In genomic region chr4:40563401-40563800, GRCh38 we compare ENCODE assay signal across 11 cellular contexts.
A peak's percentile ranks its signal among the peaks of the same experiment; 100 is the strongest.
DNase-seq lines count a peak whose midpoint lies in the region; ATAC-seq and TF ChIP-seq lines count a peak whose summit lies in the region.
"Had no signal": no experiment of that assay in that cellular context is flagged by ENCODE, and none has a peak within 500 bp of the region (broad histone marks: within the 10 kb centered on the region; RNA-seq: fewer than 3 reads in every experiment).

No MANE protein-coding gene starts in this region.

- peaks cover 12% of the 10 kb centered on the region for H3K36me3 Mint-ChIP-seq in endodermal cell (ENCODE audit: low read depth)
- H3K36me3 Mint-ChIP-seq in activated T-helper 2 cell treated with anti-CD3 and anti-CD28 coated beads, Interferon-gamma antibody, Interleukin-2, Interleukin-4, amounts not matched to agents 10 μg/mL and 5 μg/mL and 100 μg/mL, durations not matched to agents 14 hours and 24 hours and 36 hours (ENCODE audit: low read depth): peaks cover 4% of the 10 kb centered on the region
- H3K36me3 Mint-ChIP-seq: activated naive CD4-positive, alpha-beta T cell treated with anti-CD3 and anti-CD28 coated beads, Interleukin-2, amount 50 U/mL, for 72 hours; CD4-positive, CD25-positive, alpha-beta regulatory T cell had no signal

- H3K9me3 ChIP-seq in HCT116 (ENCODE audit: control insufficient read depth in 1 of 2, insufficient read depth in 1 of 2, low read depth in 1 of 2, low read length in 2 of 2) (no peaks in the 10 kb centered on the region), OCI-LY7 (ENCODE audit: low read length) (no peaks in the 10 kb centered on the region), endodermal cell (ENCODE audit: control insufficient read depth, low read length) (no peaks in the 10 kb centered on the region), stomach (no peaks in the 10 kb centered on the region), vagina (no peaks in the 10 kb centered on the region)

- H3K9me2 ChIP-seq in HCT116 (ENCODE audit: insufficient read depth) (no peaks in the 10 kb centered on the region), OCI-LY7 (ENCODE audit: insufficient read depth, low read length) (no peaks in the 10 kb centered on the region)

- TF ChIP-seq CTCF in HCT116 (IDR thresholded peaks at IDR 0.05 in 2 of 3, conservative IDR thresholded peaks at IDR 0.05 in 1 of 3; ENCODE audit: borderline replicate concordance in 1 of 3, insufficient read depth in 1 of 3, low read depth in 2 of 3, low read length in 2 of 3) (no peak), OCI-LY7 (conservative IDR thresholded peaks at IDR 0.05; ENCODE audit: low read length) (no peak), endodermal cell (conservative IDR thresholded peaks at IDR 0.05) (no peak), stomach (IDR thresholded peaks at IDR 0.05) (no peak), vagina (IDR thresholded peaks at IDR 0.05) (no peak)

- H3K27ac Mint-ChIP-seq in endodermal cell: peak overlapping the region; percentile 58
- H3K27ac Mint-ChIP-seq in activated T-helper 2 cell treated with anti-CD3 and anti-CD28 coated beads, Interferon-gamma antibody, Interleukin-2, Interleukin-4, amounts not matched to agents 10 μg/mL and 5 μg/mL and 100 μg/mL, durations not matched to agents 14 hours and 24 hours and 36 hours: no peak overlapping the region
- H3K27ac Mint-ChIP-seq: activated naive CD4-positive, alpha-beta T cell treated with anti-CD3 and anti-CD28 coated beads, Interleukin-2, amount 50 U/mL, for 72 hours; CD4-positive, CD25-positive, alpha-beta regulatory T cell had no signal

- H3K36me3 ChIP-seq in HCT116 (ENCODE audit: control insufficient read depth in 1 of 2, insufficient read depth in 2 of 2, low read length in 2 of 2) (no peaks in the 10 kb centered on the region), OCI-LY7 (ENCODE audit: insufficient read depth, low read length) (no peaks in the 10 kb centered on the region), endodermal cell (ENCODE audit: control insufficient read depth, insufficient read depth, low read length) (no peaks in the 10 kb centered on the region), stomach (no peaks in the 10 kb centered on the region), vagina (no peaks in the 10 kb centered on the region)

- peaks cover 41% of the 10 kb centered on the region for H3K4me1 Mint-ChIP-seq in endodermal cell
- H3K4me1 Mint-ChIP-seq in activated T-helper 2 cell treated with anti-CD3 and anti-CD28 coated beads, Interferon-gamma antibody, Interleukin-2, Interleukin-4, amounts not matched to agents 10 μg/mL and 5 μg/mL and 100 μg/mL, durations not matched to agents 14 hours and 24 hours and 36 hours (ENCODE audit: low read depth): peaks cover 44% of the 10 kb centered on the region
- H3K4me1 Mint-ChIP-seq: CD4-positive, CD25-positive, alpha-beta regulatory T cell had no signal

- intact Hi-C loops in HCT116 (cut with micrococcal nuclease): loop anchor here (5.0 kb wide), 1 partner anchor 69 kb away; no protein-coding TSS in a partner anchor
- intact Hi-C loops in OCI-LY7 (cut with micrococcal nuclease; ENCODE audit: unreplicated experiment): loop anchor here (5.0 kb wide), 1 partner anchor 59 kb away; no protein-coding TSS in a partner anchor
- intact Hi-C loops in stomach (cut with DNase I; ENCODE audit: low total_unique reads): no loop called here
- intact Hi-C loops in vagina (cut with DNase I): no loop called here
- intact Hi-C loops in activated T-helper 2 cell treated with anti-CD3 and anti-CD28 coated beads, Interferon-gamma antibody, Interleukin-2, Interleukin-4, amounts not matched to agents 10 μg/mL and 5 μg/mL and 100 μg/mL, durations not matched to agents 14 hours and 24 hours and 36 hours (cut with micrococcal nuclease): no loop called here

- no peak overlapping the region for H3K4me3 Mint-ChIP-seq in endodermal cell
- H3K4me3 Mint-ChIP-seq in activated T-helper 2 cell treated with anti-CD3 and anti-CD28 coated beads, Interferon-gamma antibody, Interleukin-2, Interleukin-4, amounts not matched to agents 10 μg/mL and 5 μg/mL and 100 μg/mL, durations not matched to agents 14 hours and 24 hours and 36 hours (ENCODE audit: low read depth): no peak overlapping the region
- H3K4me3 Mint-ChIP-seq: CD4-positive, CD25-positive, alpha-beta regulatory T cell had no signal

- H3K9ac ChIP-seq in HCT116 (ENCODE audit: low read length) (peak overlapping the region; percentile 48), endodermal cell (ENCODE audit: extremely low read depth, low read length, poor library complexity, severe bottlenecking) (no peak overlapping the region)

- no peaks in the 10 kb centered on the region for H3K27me3 Mint-ChIP-seq in endodermal cell (ENCODE audit: insufficient read depth)
- no peaks in the 10 kb centered on the region for H3K27me3 Mint-ChIP-seq in activated T-helper 2 cell treated with anti-CD3 and anti-CD28 coated beads, Interferon-gamma antibody, Interleukin-2, Interleukin-4, amounts not matched to agents 10 μg/mL and 5 μg/mL and 100 μg/mL, durations not matched to agents 14 hours and 24 hours and 36 hours (ENCODE audit: low read depth)

- no peak for TF ChIP-seq EP300 in stomach (IDR thresholded peaks at IDR 0.05)

- peak; percentile 46 for DNase-seq in HCT116 (ENCODE audit: low read depth, low spot score)
- no peak for DNase-seq in OCI-LY7 (ENCODE audit: low spot score)
- DNase-seq in endodermal cell: no peak
- no peak for DNase-seq in stomach
- DNase-seq in Ammon's horn (ENCODE audit: low spot score): no peak
- no peak for DNase-seq in vagina (ENCODE audit: extremely low spot score in 2 of 2)
- DNase-seq in activated T-helper 2 cell treated with anti-CD3 and anti-CD28 coated beads, Interferon-gamma antibody, Interleukin-2, Interleukin-4, amounts not matched to agents 10 μg/mL and 5 μg/mL and 100 μg/mL, durations not matched to agents 14 hours and 24 hours and 36 hours (ENCODE audit: low spot score): no peak
- DNase-seq: activated CD8-positive, alpha-beta memory T cell treated with anti-CD3 and anti-CD28 coated beads, Interleukin-2, amount 50 U/mL, for 48 hours; CD4-positive, CD25-positive, alpha-beta regulatory T cell; NCI-H1092 had no signal

- CTCF ChIA-PET in HCT116 (lab: Charles Lee) (interaction anchor here (1.6 kb wide), 1 partner anchor 155 kb away, joined by 4 read pairs; no protein-coding TSS in a partner anchor), OCI-LY7 (lab: Charles Lee; ENCODE audit: unreplicated experiment) (interaction anchor here (1.4 kb wide), 1 partner anchor 14 kb away, joined by 5 read pairs; no protein-coding TSS in a partner anchor)

- TF ChIP-seq RAD21 in HCT116 (IDR thresholded peaks at IDR 0.05; ENCODE audit: low read depth): no peak

- no peaks in the 10 kb centered on the region for H3K27me3 ChIP-seq in HCT116 (ENCODE audit: insufficient read depth, low read length)
- no peaks in the 10 kb centered on the region for H3K27me3 ChIP-seq in endodermal cell (ENCODE audit: control insufficient read depth, insufficient read depth, low read length, poor library complexity, severe bottlenecking)
- no peaks in the 10 kb centered on the region for H3K27me3 ChIP-seq in stomach
- H3K27me3 ChIP-seq in vagina: no peaks in the 10 kb centered on the region

- POLR2A ChIA-PET in HCT116 (lab: Charles Lee) (interaction anchor here (0.7 kb wide), 1 partner anchor 241 kb away, joined by 3 read pairs; no protein-coding TSS in a partner anchor), OCI-LY7 (lab: Charles Lee) (interaction anchor here (0.5 to 3.3 kb wide), 12 partner anchors 9 to 328 kb away, joined by 3 to 32 read pairs (median 4); no protein-coding TSS in a partner anchor)

- peak; percentile 72 for ATAC-seq in HCT116
- ATAC-seq: activated naive CD4-positive, alpha-beta T cell treated with anti-CD3 and anti-CD28 coated beads, Interleukin-2, amount 50 U/mL, for 72 hours had no signal

- H2AFZ ChIP-seq in HCT116 (ENCODE audit: low read depth, low read length, poor library complexity, severe bottlenecking) (no peak overlapping the region), OCI-LY7 (ENCODE audit: low read length) (no peak overlapping the region)

- H3K27ac ChIP-seq in HCT116 (ENCODE audit: low read depth, low read length) (peak overlapping the region; percentile 49), OCI-LY7 (ENCODE audit: low read depth, low read length, poor library complexity, severe bottlenecking) (peak overlapping the region; percentile 20), endodermal cell (ENCODE audit: low read depth, low read length) (no peak overlapping the region), stomach (peak overlapping the region in 4 of 5 donors; percentile 30 to 77 (median 58)), vagina (no peak overlapping the region)

- no peaks in the 10 kb centered on the region for H3K9me3 Mint-ChIP-seq in endodermal cell
- no peaks in the 10 kb centered on the region for H3K9me3 Mint-ChIP-seq in activated T-helper 2 cell treated with anti-CD3 and anti-CD28 coated beads, Interferon-gamma antibody, Interleukin-2, Interleukin-4, amounts not matched to agents 10 μg/mL and 5 μg/mL and 100 μg/mL, durations not matched to agents 14 hours and 24 hours and 36 hours
- H3K9me3 Mint-ChIP-seq: activated naive CD4-positive, alpha-beta T cell treated with anti-CD3 and anti-CD28 coated beads, Interleukin-2, amount 50 U/mL, for 72 hours; CD4-positive, CD25-positive, alpha-beta regulatory T cell had no signal

- H3K4me2 ChIP-seq in HCT116 (ENCODE audit: low read length) (peak overlapping the region; percentile 74), OCI-LY7 (ENCODE audit: low read length) (no peak overlapping the region)

- BruUV-seq in HCT116 (replicated peaks; lab: Mats Ljungman, UMichigan) (no TSS peak), OCI-LY7 (replicated peaks; lab: Mats Ljungman, UMichigan) (no TSS peak)

- no peaks in the 10 kb centered on the region for H4K20me1 ChIP-seq in HCT116 (ENCODE audit: insufficient read depth)
- no peaks in the 10 kb centered on the region for H4K20me1 ChIP-seq in OCI-LY7 (ENCODE audit: insufficient read depth, low read length)

- WGBS in endodermal cell (ENCODE audit: insufficient coverage in 1 of 2, insufficient read length in 1 of 2), 2 experiments: 80 to 90% methylated on average over 2 to 4 of the region's 4 CpGs
- WGBS in stomach, 5 donors: 48 to 70% (median 58%) methylated on average over 4 of the region's 4 CpGs

- TF ChIP-seq POLR2A in HCT116 (IDR thresholded peaks at IDR 0.05; ENCODE audit: borderline replicate concordance, extremely low read depth, insufficient read depth, insufficient read length) (no peak), stomach (IDR thresholded peaks at IDR 0.05) (no peak), vagina (IDR thresholded peaks at IDR 0.05) (no peak)

- RAD21 ChIA-PET in HCT116 (lab: Charles Lee; ENCODE audit: low non-redundant PET in 1 of 2, low total read pairs in 2 of 2, uncharacterized antibody in 2 of 2, unreplicated experiment in 2 of 2): no interaction called here

- H3K79me2 ChIP-seq in HCT116 (ENCODE audit: insufficient read depth, low read length): no peaks in the 10 kb centered on the region
- no peaks in the 10 kb centered on the region for H3K79me2 ChIP-seq in OCI-LY7 (ENCODE audit: insufficient read depth, low read depth, low read length)

- H3K4me3 ChIP-seq in HCT116 (replicated peaks in 1 of 2; ENCODE audit: low read depth in 1 of 2, low read length in 2 of 2): peak overlapping the region in 1 of 2 experiments; percentile 30; a peak in 2 of 4 replicates
- no peak overlapping the region for H3K4me3 ChIP-seq in OCI-LY7 (ENCODE audit: low read depth, low read length, poor library complexity, severe bottlenecking)
- H3K4me3 ChIP-seq in endodermal cell (ENCODE audit: low read length): no peak overlapping the region
- no peak overlapping the region for H3K4me3 ChIP-seq in stomach
- H3K4me3 ChIP-seq in vagina: no peak overlapping the region

- H3K4me1 ChIP-seq in HCT116 (ENCODE audit: control insufficient read depth in 1 of 2, insufficient read depth in 2 of 2, low read length in 2 of 2) (peaks cover 51 to 64% of the 10 kb centered on the region in 2 experiments), OCI-LY7 (ENCODE audit: insufficient read depth, low read length, poor library complexity, severe bottlenecking) (peaks cover 56% of the 10 kb centered on the region), endodermal cell (ENCODE audit: control insufficient read depth, insufficient read depth, low read length) (no peaks in the 10 kb centered on the region), stomach (peaks cover 13 to 64% (median 32%) of the 10 kb centered on the region in 4 donors), vagina (peaks cover 11% of the 10 kb centered on the region)

Comparison
In these comparisons a context has a peak if more than half of its experiments do, and no peak if none do; other contexts are left out.
1. H3K27ac ChIP-seq: peak in HCT116 (single experiment), OCI-LY7 (single experiment) and stomach (4 of 5); none in endodermal cell (single experiment) and vagina (single experiment).
2. intact Hi-C loops: an anchor here in HCT116 (5.0 kb wide) and OCI-LY7 (5.0 kb wide); none called in stomach, vagina and activated T-helper 2 cell treated with anti-CD3 and anti-CD28 coated beads, Interferon-gamma antibody, Interleukin-2, Interleukin-4, amounts not matched to agents 10 μg/mL and 5 μg/mL and 100 μg/mL, durations not matched to agents 14 hours and 24 hours and 36 hours.